Comparison of ENCODE assay signal across 8 cellular contexts in the genomic region with DNA sequence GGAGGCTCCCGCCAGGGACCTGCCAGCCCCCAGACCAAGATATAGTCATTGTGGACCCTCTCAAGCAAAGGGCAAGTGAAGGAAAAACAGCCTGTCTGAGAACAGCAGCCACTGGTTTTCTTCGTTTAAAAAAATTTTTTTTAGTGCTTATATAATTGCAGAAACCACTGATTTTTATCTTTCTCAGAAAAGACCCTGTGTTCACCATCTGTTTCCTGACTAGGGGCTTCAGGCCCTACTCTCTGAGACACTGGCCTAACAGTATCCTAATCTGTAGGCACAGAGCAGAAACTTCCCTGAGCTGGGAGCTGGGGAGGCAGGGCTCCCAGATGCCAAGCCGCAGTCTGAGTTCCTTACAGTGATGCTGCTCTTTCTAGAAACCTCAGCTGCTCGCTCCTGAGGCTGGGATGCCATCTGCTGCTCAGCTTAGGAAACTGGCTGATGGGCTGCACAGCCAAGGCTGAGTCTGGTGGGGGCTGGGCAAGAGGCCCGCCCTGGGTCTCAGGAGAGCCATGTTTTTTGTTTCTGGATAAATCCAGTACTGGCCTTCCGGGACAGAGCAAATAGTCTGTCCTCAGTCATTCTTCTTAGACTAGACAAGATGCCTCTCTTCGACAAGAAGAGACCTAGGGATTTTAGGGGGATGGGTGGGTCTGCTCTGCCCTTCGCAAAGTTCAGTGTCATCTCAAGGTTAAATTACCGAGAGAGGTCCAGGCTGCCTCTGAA. TPM values are rescaled to one million over a fixed set of nuclear protein-coding genes. Genes with fewer than 3 reads are reported as not detected.
DNase-seq lines count a peak whose midpoint lies in the region; ATAC-seq and TF ChIP-seq lines count a peak whose summit lies in the region.

No MANE protein-coding gene starts in this region.

- no peaks in the 10 kb centered on the region for H3K27me3 ChIP-seq in sigmoid colon

- intact Hi-C loops in sigmoid colon (cut with DNase I): loop anchor here (1.0 to 10.0 kb wide), 5 partner anchors 171 to 684 kb away; no protein-coding TSS in a partner anchor

- no peak for TF ChIP-seq POLR2A in sigmoid colon (IDR thresholded peaks at IDR 0.05)

- peak overlapping the region; percentile 39 to 69 (median 51) for H3K27ac ChIP-seq in sigmoid colon

- WGBS in sigmoid colon, 2 donors: 37 to 39% methylated on average over 9 of the region's 9 CpGs

- H3K4me1 ChIP-seq in sigmoid colon: peaks cover 0 to 13% (median 9%) of the 10 kb centered on the region in 4 donors

- TF ChIP-seq EP300 in sigmoid colon (IDR thresholded peaks at IDR 0.05): no peak

- H3K36me3 ChIP-seq in sigmoid colon: no peaks in the 10 kb centered on the region

- TF ChIP-seq CTCF in sigmoid colon (IDR thresholded peaks at IDR 0.05): peak; percentile 77 to 92 (median 87)

- no peak overlapping the region for H3K4me3 ChIP-seq in sigmoid colon

- DNase-seq in GM03348 (ENCODE audit: low spot score): peak; percentile 94
- DNase-seq in NCI-H2029 (lab: John Stamatoyannopoulos, UW): peak; percentile 86
- peak; percentile 13 for DNase-seq in T-helper 9 cell
- DNase-seq in astrocyte of the hippocampus (ENCODE audit: low read depth, low spot score): peak; percentile 97
- DNase-seq in hippocampal formation (lab: John Stamatoyannopoulos, UW): peak; percentile 90 to 92
- DNase-seq in sigmoid colon: peak; percentile 95

- ATAC-seq in HG02798 (IDR thresholded peaks at IDR 0.05; ENCODE audit: poor library complexity, unreplicated experiment) (peak; percentile 77), GM18870 (IDR thresholded peaks at IDR 0.05; ENCODE audit: unreplicated experiment) (no peak)

- H3K9me3 ChIP-seq in sigmoid colon: no peaks in the 10 kb centered on the region

RNA-seq across cellular contexts. Expression of a gene that starts 31.0 kb away (rescaled TPM):
- total RNA-seq in sigmoid colon: 100 to 1,000 TPM; 194 to 272 (median 228) TPM
- 100 to 1,000 TPM in 1 of 3 donors, 10 to 100 TPM in 2; 60.8 to 114 (median 66.1) TPM for polyA plus RNA-seq in sigmoid colon

Comparison
In these comparisons a context has a peak if more than half of its experiments do, and no peak if none do; other contexts are left out.
1. DNase-seq: peak in every context shown above with its lines; median percentile 97 in astrocyte of the hippocampus; 95 in sigmoid colon; 94 in GM03348; 91 in hippocampal formation; 86 in NCI-H2029; 13 in T-helper 9 cell.